ENCODE assay signal across 8 cellular contexts in genomic region chr2:191245046-191245868, GRCh38. TPM values are rescaled to one million over a fixed set of nuclear protein-coding genes. Genes with fewer than 3 reads are reported as not detected.
DNase-seq lines count a peak whose midpoint lies in the region; ATAC-seq, FAIRE-seq and TF ChIP-seq lines count a peak whose summit lies in the region.

Gene MYO1B (plus strand): TSS chr2:191245404. CDS start chr2:191276896, 31,492 bp downstream.

- H3K4me2 ChIP-seq in DND-41 (ENCODE audit: insufficient read depth, low read length) (peak within 1 kb of the TSS; percentile 99), K562 (ENCODE audit: insufficient read depth, low read length) (no peak within 1 kb of the TSS), smooth muscle cell (peak within 1 kb of the TSS; percentile 93)

- BruUV-seq in K562 (replicated peaks; lab: Mats Ljungman, UMichigan): no TSS peak

- in situ Hi-C loops in K562 (cut with MboI): no loop called here

- H3K27me3 ChIP-seq in DND-41 (ENCODE audit: insufficient read depth, low read length, poor library complexity): no peaks in the 10 kb centered on the region
- H3K27me3 ChIP-seq in H7 (ENCODE audit: control insufficient read depth, insufficient read depth, low read length): no peaks in the 10 kb centered on the region
- no peaks in the 10 kb centered on the region for H3K27me3 ChIP-seq in K562 (ENCODE audit: control insufficient read depth in 2 of 2, insufficient read depth in 2 of 2, low read length in 2 of 2)
- no peaks in the 10 kb centered on the region for H3K27me3 ChIP-seq in smooth muscle cell (ENCODE audit: low read depth)

- H3K9me3 ChIP-seq in DND-41 (ENCODE audit: insufficient read depth, low read length, severe bottlenecking) (no peaks in the 10 kb centered on the region), K562 (replicated peaks; ENCODE audit: control insufficient read depth, insufficient read depth, low read depth, low read length) (no peaks in the 10 kb centered on the region), iPS-18c (ENCODE audit: control insufficient read depth, insufficient read depth, low read length) (peaks cover 4% of the 10 kb centered on the region), smooth muscle cell (replicated peaks; ENCODE audit: low read depth) (no peaks in the 10 kb centered on the region)

- H3K9ac ChIP-seq in DND-41 (ENCODE audit: low read depth, low read length) (peak within 1 kb of the TSS; percentile 69), K562 (ENCODE audit: insufficient read depth in 1 of 2, low read depth in 2 of 2, low read length in 2 of 2) (no peak within 1 kb of the TSS), smooth muscle cell (ENCODE audit: low read depth) (peak within 1 kb of the TSS; percentile 88)

- H4K20me1 ChIP-seq in DND-41 (ENCODE audit: insufficient read depth, low read length) (peaks cover 7% of the 10 kb centered on the region; the same call in 1 of the 2 replicates), K562 (replicated peaks; ENCODE audit: control insufficient read depth, insufficient read depth, low read length) (no peaks in the 10 kb centered on the region), smooth muscle cell (ENCODE audit: low read depth) (peaks cover 19% of the 10 kb centered on the region)

- no peak for TF ChIP-seq EP300 in K562 (IDR thresholded peaks at IDR 0.05; ENCODE audit: low read length)

- H3K9me1 ChIP-seq in K562 (ENCODE audit: control insufficient read depth, insufficient read depth, low read length): no peaks in the 10 kb centered on the region

- H2AFZ ChIP-seq in DND-41 (ENCODE audit: low read depth, low read length): peak within 1 kb of the TSS; percentile 94
- no peak within 1 kb of the TSS for H2AFZ ChIP-seq in K562 (ENCODE audit: low read depth, low read length)
- peak within 1 kb of the TSS; percentile 85 for H2AFZ ChIP-seq in smooth muscle cell (ENCODE audit: low read depth)

- peaks cover 16% of the 10 kb centered on the region for H3K27me3 Mint-ChIP-seq in T-helper 1 cell treated with Interleukin-12 subunit alpha and Interleukin-12 subunit beta and Interleukin-4 antibody, amounts not matched to agents 30 μg/mL and 1 μg/mL, for 36 hours (ENCODE audit: low read depth)

- peaks cover 25% of the 10 kb centered on the region for H3K4me1 ChIP-seq in DND-41 (ENCODE audit: insufficient read depth, low read length)
- H3K4me1 ChIP-seq in K562 (replicated peaks in 1 of 2; ENCODE audit: control insufficient read depth in 2 of 2, insufficient read depth in 2 of 2, low read length in 2 of 2): peaks cover 0 to 12% of the 10 kb centered on the region in 2 experiments; a peak in 1 of 5 replicates
- H3K4me1 ChIP-seq in smooth muscle cell (ENCODE audit: low read depth): peaks cover 24% of the 10 kb centered on the region

- TF ChIP-seq POLR2A in K562 (conservative IDR thresholded peaks at IDR 0.05): no peak

- no peak for TF ChIP-seq RAD21 in K562 (CRISPR knock-in tag; conservative IDR thresholded peaks at IDR 0.05 in 1 of 2, IDR thresholded peaks at IDR 0.05 in 1 of 2)

- H3K9me3 Mint-ChIP-seq in T-helper 1 cell treated with Interleukin-12 subunit alpha and Interleukin-12 subunit beta and Interleukin-4 antibody, amounts not matched to agents 30 μg/mL and 1 μg/mL, for 36 hours: no peaks in the 10 kb centered on the region

- DNase-seq in DND-41: peak; percentile 77
- peak; percentile 94 for DNase-seq in H7
- peak; percentile 63 for DNase-seq in NCI-H1092 treated with DMSO at 0.1 percent for 48 hours (lab: John Stamatoyannopoulos, UW)
- peak; percentile 10 to 11 (median 10) for DNase-seq in K562 (ENCODE audit: extremely low read depth in 1 of 4, low spot score in 3 of 4)
- DNase-seq in smooth muscle cell (lab: John Stamatoyannopoulos, UW; ENCODE audit: unreplicated experiment): peak; percentile 58

- H3K36me3 Mint-ChIP-seq in T-helper 1 cell treated with Interleukin-12 subunit alpha and Interleukin-12 subunit beta and Interleukin-4 antibody, amounts not matched to agents 30 μg/mL and 1 μg/mL, for 36 hours (ENCODE audit: low read depth): peaks cover 4% of the 10 kb centered on the region

- H3K4me3 ChIP-seq in DND-41 (ENCODE audit: low read depth in 1 of 2, low read length in 2 of 2): peak within 1 kb of the TSS; percentile 52 to 90
- peak within 1 kb of the TSS; percentile 87 for H3K4me3 ChIP-seq in H7 (ENCODE audit: insufficient read depth, low read depth, low read length)
- no peak within 1 kb of the TSS for H3K4me3 ChIP-seq in K562
- peak within 1 kb of the TSS; percentile 83 for H3K4me3 ChIP-seq in iPS-18c (ENCODE audit: insufficient read depth, low read depth, low read length)
- H3K4me3 ChIP-seq in smooth muscle cell: peak within 1 kb of the TSS; percentile 84

- ATAC-seq in DND-41 (ENCODE audit: insufficient read depth, low read depth) (peak; percentile 83), K562 (peak; percentile 68), GM18870 (IDR thresholded peaks at IDR 0.05; ENCODE audit: unreplicated experiment) (no peak)

- POLR2A ChIA-PET in K562 (lab: Yijun Ruan, JAX): no interaction called here

- 47% methylated on average over 3 of the region's 112 CpGs for WGBS in K562 (ENCODE audit: insufficient coverage, low coverage, missing lambda C conversion rate)
- WGBS in smooth muscle cell (ENCODE audit: low lambda C conversion rate): under 1% methylated on average over 72 of the region's 112 CpGs

- peaks cover 25% of the 10 kb centered on the region for H3K4me1 Mint-ChIP-seq in T-helper 1 cell treated with Interleukin-12 subunit alpha and Interleukin-12 subunit beta and Interleukin-4 antibody, amounts not matched to agents 30 μg/mL and 1 μg/mL, for 36 hours (ENCODE audit: low read depth)

- CTCF ChIA-PET in K562 (lab: Yijun Ruan, JAX; ENCODE audit: low intra/inter-chr PET ratio): no interaction called here

- H3K27ac ChIP-seq in DND-41 (ENCODE audit: low read length) (peak within 1 kb of the TSS; percentile 70), K562 (ENCODE audit: extremely low read depth, low read depth, low read length) (no peak within 1 kb of the TSS), smooth muscle cell (ENCODE audit: low read depth) (peak within 1 kb of the TSS; percentile 92)

- peaks cover 27% of the 10 kb centered on the region for H3F3A ChIP-seq in smooth muscle cell (ENCODE audit: low read depth)

- TF ChIP-seq CTCF in DND-41 (IDR thresholded peaks at IDR 0.05; ENCODE audit: borderline replicate concordance, extremely low read depth, low read length, poor library complexity, severe bottlenecking) (peak; percentile 70), K562 (IDR thresholded peaks at IDR 0.05 in 2 of 3, conservative IDR thresholded peaks at IDR 0.05 in 1 of 3; ENCODE audit: insufficient read depth in 2 of 3, low read depth in 1 of 3, low read length in 3 of 3) (peak in 1 of 3 experiments; percentile 25; a peak in 1 of 6 replicates), smooth muscle cell (IDR thresholded peaks at IDR 0.05; ENCODE audit: borderline replicate concordance, insufficient read depth, poor library complexity, severe bottlenecking) (peak; percentile 52)

- H3K27ac Mint-ChIP-seq in T-helper 1 cell treated with Interleukin-12 subunit alpha and Interleukin-12 subunit beta and Interleukin-4 antibody, amounts not matched to agents 30 μg/mL and 1 μg/mL, for 36 hours: peak within 1 kb of the TSS; percentile 73

- peak within 1 kb of the TSS; percentile 90 for H3K4me3 Mint-ChIP-seq in T-helper 1 cell treated with Interleukin-12 subunit alpha and Interleukin-12 subunit beta and Interleukin-4 antibody, amounts not matched to agents 30 μg/mL and 1 μg/mL, for 36 hours

- H3K79me2 ChIP-seq in DND-41 (ENCODE audit: insufficient read depth, low read length) (peaks cover 3% of the 10 kb centered on the region; the same call in 1 of the 2 replicates), K562 (ENCODE audit: control insufficient read depth, insufficient read depth, low read length) (no peaks in the 10 kb centered on the region), smooth muscle cell (ENCODE audit: low read depth) (peaks cover 39% of the 10 kb centered on the region)

- FAIRE-seq in K562 (lab: Jason Lieb, UNC): no peak

- H3K36me3 ChIP-seq in DND-41 (ENCODE audit: insufficient read depth, low read length) (no peaks in the 10 kb centered on the region; the same call in 1 of the 2 replicates), H7 (replicated peaks; ENCODE audit: control insufficient read depth, insufficient read depth, low read length) (no peaks in the 10 kb centered on the region), K562 (ENCODE audit: control insufficient read depth, insufficient read depth, low read length) (no peaks in the 10 kb centered on the region), smooth muscle cell (ENCODE audit: low read depth) (no peaks in the 10 kb centered on the region)

- intact Hi-C loops in K562 (cut with micrococcal nuclease): no loop called here

TF ChIP-seq in K562, 482 proteins besides CTCF, POLR2A, EP300 and RAD21 (continues in another document):
- TF ChIP-seq, protein P1, sequence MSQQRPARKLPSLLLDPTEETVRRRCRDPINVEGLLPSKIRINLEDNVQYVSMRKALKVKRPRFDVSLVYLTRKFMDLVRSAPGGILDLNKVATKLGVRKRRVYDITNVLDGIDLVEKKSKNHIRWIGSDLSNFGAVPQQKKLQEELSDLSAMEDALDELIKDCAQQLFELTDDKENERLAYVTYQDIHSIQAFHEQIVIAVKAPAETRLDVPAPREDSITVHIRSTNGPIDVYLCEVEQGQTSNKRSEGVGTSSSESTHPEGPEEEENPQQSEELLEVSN (IDR thresholded peaks at IDR 0.05; ENCODE audit: borderline replicate concordance in 1 of 2, extremely low read depth in 1 of 2, insufficient read depth in 1 of 2, insufficient read length in 1 of 2, low read depth in 1 of 2, low read length in 1 of 2, poor library complexity in 1 of 2, severe bottlenecking in 1 of 2): peak in 1 of 2 experiments; percentile 44

RNA-seq across cellular contexts. Expression of gene MYO1B, which starts in this region (rescaled TPM):
- total RNA-seq in H7 (2014; rRNA removed; shearing (Covaris generic)): 47.4 and 55.8 TPM in 2 replicates
- not detected in 2 replicates for total RNA-seq in K562 (2011; cell fraction: chromatin; rRNA removed; ENCODE audit: low replicate concordance)
- total RNA-seq in K562 (2011; cell fraction: nucleolus; rRNA removed): not detected in 2 replicates
- total RNA-seq in K562 (2011; cell fraction: nucleoplasm; rRNA removed): not detected in 2 replicates
- 0.14 and 0.16 TPM in 2 replicates for total RNA-seq in K562 (2014; rRNA removed)
- total RNA-seq in K562 (2014; rRNA removed; fragmentation: Illumina TruSeq; extraction: Trizol): not detected in 2 replicates
- 0.04 and 0.08 TPM in 2 replicates for total RNA-seq in K562 (2015; rRNA removed; fragmentation: Illumina TruSeq; extraction: Trizol)
- 0.25 and 0.33 TPM in 2 replicates for total RNA-seq in K562 (2021)
- not detected in 2 replicates for polyA plus RNA-seq in K562 (2011; rRNA removed)
- not detected in 2 replicates for polyA plus RNA-seq in K562 (2011; cell fraction: cytosol; rRNA removed)
- polyA plus RNA-seq in K562 (2011; cell fraction: nucleus; rRNA removed): not detected in 2 replicates
- 0.17 TPM in 1 of 2 replicates, not detected in the other for polyA plus RNA-seq in K562 (2012)
- polyA plus RNA-seq in K562 (2014; fragmentation: Illumina TruSeq; extraction: Trizol): not detected in 2 replicates
- polyA plus RNA-seq in K562 (2014; fragmentation: Nextera tagmentation; extraction: Ambion mirVana): not detected
- polyA plus RNA-seq in K562 (2014; rRNA removed): 0.27 TPM in 1 of 2 replicates, not detected in the other
- not detected in 2 replicates for polyA minus RNA-seq in K562 (2011; rRNA and poly(A)+ RNA removed)
- not detected in 2 replicates for polyA minus RNA-seq in K562 (2011; cell fraction: cytosol; rRNA and poly(A)+ RNA removed)
- polyA minus RNA-seq in K562 (2011; cell fraction: nucleus; rRNA and poly(A)+ RNA removed): not detected in 2 replicates
- total RNA-seq in smooth muscle cell: 133 and 146 TPM in 2 replicates
- polyA plus RNA-seq in smooth muscle cell: 58.8 and 69.1 TPM in 2 replicates

Comparison
In these comparisons a context has a peak if more than half of its experiments do, and no peak if none do; other contexts are left out.
1. RNA of gene MYO1B (total RNA-seq): 133 to 146 TPM in smooth muscle cell and 47.4 to 55.8 TPM in H7; 0.04 to 0.33 TPM in K562; every median in the first group is over 10 times any median in the second.
2. RNA of gene MYO1B (polyA plus RNA-seq): 58.8 to 69.1 TPM in smooth muscle cell; 0.17 to 0.27 TPM in K562; every median in the first group is over 10 times any median in the second.
3. Peak in DNase-seq and ATAC-seq in K562; RNA of the gene not detected or under 1 TPM.
4. DNase-seq: peak in every context shown above with its lines; median percentile 94 in H7; 77 in DND-41; 63 in NCI-H1092 treated with DMSO at 0.1 percent for 48 hours; 58 in smooth muscle cell; 10 in K562.
5. H3K9ac ChIP-seq: peak in DND-41 (single experiment) and smooth muscle cell (single experiment); none in K562 (0 of 2).